Comparison of ENCODE assay signal across 11 cellular contexts in the genomic region with DNA sequence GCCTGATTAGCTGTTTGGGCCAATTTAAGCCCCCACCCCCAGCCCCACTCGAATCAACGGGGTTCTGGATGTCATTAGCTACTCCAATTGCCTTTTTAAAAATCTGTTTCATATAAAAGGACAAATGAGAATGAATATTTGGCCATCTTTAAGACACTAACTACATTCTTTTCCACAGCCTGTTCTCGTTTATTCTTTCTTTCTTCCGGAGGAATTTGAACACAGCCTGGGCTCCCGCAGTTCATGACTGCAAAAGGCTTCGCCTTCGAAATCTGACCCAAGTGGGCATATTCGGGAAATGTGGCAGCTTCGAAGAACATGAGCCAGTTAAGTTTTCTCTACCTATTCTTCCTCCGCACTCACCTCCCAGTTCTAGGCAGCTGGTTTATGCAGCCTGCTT.
"Had no signal": no experiment of that assay in that cellular context is flagged by ENCODE, and none has a peak within 500 bp of the region (broad histone marks: within the 10 kb centered on the region; RNA-seq: fewer than 3 reads in every experiment).

No MANE protein-coding gene starts in this region.

- DNase-seq: GM23248, GOT3, H7, HFFc6, KBM-7 had no signal

- H3K4me3 Mint-ChIP-seq: HFFc6, IgD-negative memory B cell had no signal

- H3K9me3 Mint-ChIP-seq: HFFc6 had no signal

- H3K9ac ChIP-seq: GM23248, KMS-11 had no signal

- H3K9me3 ChIP-seq: HAP-1 had no signal

- H3K27ac Mint-ChIP-seq: HFFc6 had no signal

- H3K36me3 ChIP-seq: HAP-1 had no signal

- ATAC-seq: HCT116, HepG2 had no signal

- FAIRE-seq: HepG2 had no signal

- H3K36me3 Mint-ChIP-seq: IgD-negative memory B cell had no signal

- H3K4me3 ChIP-seq: GM23248, HAP-1 had no signal

- H3K27ac ChIP-seq: GM23248, HL-60, KMS-11 had no signal
